ENCODE assay signal across 1 cellular context in the genomic region with DNA sequence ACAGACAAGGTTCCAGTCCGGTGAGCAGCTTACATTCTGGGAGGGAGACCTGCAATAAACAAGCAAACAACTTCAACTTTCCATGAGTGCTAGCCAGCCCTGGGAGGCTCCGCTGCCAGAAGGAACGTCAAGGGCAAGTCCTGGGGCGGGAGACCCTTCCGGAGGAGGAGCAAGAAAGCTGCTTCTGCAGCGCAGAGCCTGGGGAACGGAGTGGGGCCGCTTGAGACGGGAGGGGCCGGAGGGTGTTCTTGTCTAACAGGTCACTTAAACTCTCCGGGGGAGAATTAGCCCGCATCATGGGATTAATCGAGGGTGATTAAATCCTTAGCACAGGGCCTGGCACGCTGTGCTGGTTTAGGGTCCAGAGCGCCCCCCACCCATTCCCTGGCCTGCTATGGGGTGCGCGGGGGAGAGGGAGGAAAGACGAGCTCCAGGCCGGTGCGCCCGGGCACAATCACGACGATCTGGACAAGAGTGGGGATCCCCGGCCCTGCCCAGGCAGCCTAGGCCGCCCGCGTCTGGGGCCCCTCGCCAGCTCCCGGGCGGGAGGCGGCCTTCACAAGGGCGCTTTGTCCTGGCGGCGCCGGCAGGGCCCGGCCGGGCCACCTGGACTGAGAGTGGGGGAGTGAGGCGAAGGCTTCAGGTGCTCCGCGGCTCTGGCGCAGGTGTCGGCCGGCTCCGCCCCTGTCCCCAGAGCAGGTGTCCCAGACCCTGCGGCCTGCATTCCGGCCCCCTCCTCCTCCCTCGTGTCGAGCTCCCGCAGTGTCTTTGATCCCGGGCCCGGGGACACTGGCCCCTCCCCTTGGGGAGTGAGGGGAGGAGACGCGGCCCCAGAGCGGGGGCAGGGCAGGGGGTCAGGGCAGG.
TF ChIP-seq lines count a peak whose summit lies in the region.

No MANE protein-coding gene starts in this region.

TF ChIP-seq in GM23338, 12 proteins besides CTCF, POLR2A, EP300 and RAD21 (continued from another document):
- TF ChIP-seq POLR2AphosphoS5 (IDR thresholded peaks at IDR 0.05; ENCODE audit: low read depth) (peak; percentile 60), CREB1 (CRISPR knock-in tag; IDR thresholded peaks at IDR 0.05; ENCODE audit: low read depth) (peak; percentile 54), ZNF114 (CRISPR knock-in tag; IDR thresholded peaks at IDR 0.05) (no peak)
